Comparison of ENCODE assay signal across 8 cellular contexts in the genomic region with DNA sequence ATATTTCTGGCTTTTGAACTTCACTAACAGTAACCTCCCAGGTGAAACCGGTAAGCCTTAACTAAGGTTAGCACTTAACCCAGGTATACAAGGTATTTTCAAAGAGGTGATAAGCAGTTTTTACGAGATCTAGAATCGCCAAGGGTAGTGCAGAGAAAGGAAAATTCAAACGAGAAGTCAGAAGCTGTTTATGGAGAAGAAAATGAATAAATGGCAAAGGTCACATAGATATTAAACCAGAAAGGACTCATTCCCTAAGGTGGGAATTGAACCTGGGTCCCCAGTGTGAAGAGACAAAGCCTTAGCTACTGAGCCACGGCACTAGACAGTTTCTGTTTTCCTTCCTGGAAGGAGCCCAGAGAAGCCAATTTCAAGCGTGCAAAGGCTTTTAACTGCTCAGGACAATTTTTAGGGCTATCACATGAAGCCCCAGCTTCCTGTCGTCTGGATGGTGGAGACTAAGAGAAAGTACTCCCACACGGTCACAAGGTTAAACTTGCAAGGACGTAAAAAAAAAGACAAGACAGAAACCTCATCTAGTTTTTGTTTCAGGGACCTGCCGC. TPM values are rescaled to one million over a fixed set of nuclear protein-coding genes. Genes with fewer than 3 reads are reported as not detected.
DNase-seq lines count a peak whose midpoint lies in the region; ATAC-seq, FAIRE-seq and TF ChIP-seq lines count a peak whose summit lies in the region.

No MANE protein-coding gene starts in this region.

- peak; percentile 49 for FAIRE-seq in K562 (lab: Jason Lieb, UNC)

- no peak for TF ChIP-seq CTCF in K562 (IDR thresholded peaks at IDR 0.05 in 2 of 3, conservative IDR thresholded peaks at IDR 0.05 in 1 of 3; ENCODE audit: insufficient read depth in 2 of 3, low read depth in 1 of 3, low read length in 3 of 3)

- no peaks in the 10 kb centered on the region for H3K27me3 ChIP-seq in K562 (ENCODE audit: control insufficient read depth in 2 of 2, insufficient read depth in 2 of 2, low read length in 2 of 2)

- 9% methylated on average over 10 of the region's 10 CpGs for WGBS in K562 (ENCODE audit: insufficient coverage, low coverage, missing lambda C conversion rate)

- H3K79me2 ChIP-seq in K562 (ENCODE audit: control insufficient read depth, insufficient read depth, low read length): 0 out of 3 replicates have a peak, but pooled peaks cover under 1% of the 10 kb centered on the region

- no peak for TF ChIP-seq POLR2A in K562 (conservative IDR thresholded peaks at IDR 0.05)

- in situ Hi-C loops in K562 (cut with MboI): no loop called here

- H2AFZ ChIP-seq in K562 (ENCODE audit: low read depth, low read length): peak overlapping the region; percentile 1; the same call in 1 of the 2 replicates

- no peak overlapping the region for H3K9ac ChIP-seq in K562 (ENCODE audit: insufficient read depth in 1 of 2, low read depth in 2 of 2, low read length in 2 of 2)

- H3K27ac ChIP-seq in K562 (ENCODE audit: extremely low read depth, low read depth, low read length): peak overlapping the region; percentile 34; the same call in 1 of the 3 replicates

- TF ChIP-seq EP300 in K562 (IDR thresholded peaks at IDR 0.05; ENCODE audit: low read length): peak; percentile 36; the same call in 1 of the 2 replicates

- ATAC-seq in K562 (peak; percentile 41), GM21786 (IDR thresholded peaks at IDR 0.05; ENCODE audit: unreplicated experiment) (no peak)

- H3K9me1 ChIP-seq in K562 (ENCODE audit: control insufficient read depth, insufficient read depth, low read length): no peaks in the 10 kb centered on the region

- peaks cover 21 to 25% of the 10 kb centered on the region in 2 experiments for H3K4me1 ChIP-seq in K562 (replicated peaks in 1 of 2; ENCODE audit: control insufficient read depth in 2 of 2, insufficient read depth in 2 of 2, low read length in 2 of 2)

- CTCF ChIA-PET in K562 (lab: Yijun Ruan, JAX; ENCODE audit: low intra/inter-chr PET ratio): interaction anchor here (0.6 kb wide), 2 partner anchors 54 to 121 kb away, joined by 3 to 4 read pairs; no protein-coding TSS in a partner anchor

- no peaks in the 10 kb centered on the region for H3K36me3 ChIP-seq in K562 (ENCODE audit: control insufficient read depth, insufficient read depth, low read length)

- BruUV-seq in K562 (replicated peaks; lab: Mats Ljungman, UMichigan): no TSS peak

- H3K9me3 ChIP-seq in K562 (replicated peaks; ENCODE audit: control insufficient read depth, insufficient read depth, low read depth, low read length): peaks cover 3% of the 10 kb centered on the region; the same call in 1 of the 2 replicates

- no peak for TF ChIP-seq RAD21 in K562 (CRISPR knock-in tag; conservative IDR thresholded peaks at IDR 0.05 in 1 of 2, IDR thresholded peaks at IDR 0.05 in 1 of 2)

- POLR2A ChIA-PET in K562 (lab: Yijun Ruan, JAX): interaction anchor here (0.7 kb wide), 1 partner anchor 455 kb away, joined by 3 read pairs; no protein-coding TSS in a partner anchor

- intact Hi-C loops in K562 (cut with micrococcal nuclease): loop anchor here (10.0 kb wide), 1 partner anchor 409 kb away; no protein-coding TSS in a partner anchor

- H3K4me3 ChIP-seq in K562: no peak overlapping the region

- H3K4me2 ChIP-seq in K562 (ENCODE audit: insufficient read depth, low read length): peak overlapping the region; percentile 29

- no peaks in the 10 kb centered on the region for H4K20me1 ChIP-seq in K562 (replicated peaks; ENCODE audit: control insufficient read depth, insufficient read depth, low read length)

- peak; percentile 76 for DNase-seq in COLO829 (ENCODE audit: low spot score)
- DNase-seq in OCI-M2 (lab: John Stamatoyannopoulos, UW; ENCODE audit: unreplicated experiment): peak; percentile 6
- DNase-seq in K562 (ENCODE audit: extremely low read depth in 1 of 4, low spot score in 3 of 4): peak in 3 of 4 experiments; percentile 20 to 80 (median 32)
- peak; percentile 78 for DNase-seq in pons (ENCODE audit: low spot score)
- no peak for DNase-seq in DMS79 (lab: John Stamatoyannopoulos, UW)
- no peak for DNase-seq in NOMO-1 treated with dmso at 0.1 percent for 144 hours (lab: John Stamatoyannopoulos, UW; ENCODE audit: unreplicated experiment)
- DNase-seq in occipital lobe (lab: John Stamatoyannopoulos, UW): no peak

RNA-seq across cellular contexts. Expression of gene C1QTNF6, which starts 5.7 kb away (rescaled TPM):
- total RNA-seq in K562 (2011; cell fraction: chromatin; rRNA removed; ENCODE audit: low replicate concordance): 4.0 and 6.2 TPM in 2 replicates
- total RNA-seq in K562 (2011; cell fraction: nucleolus; rRNA removed): 4.3 and 4.5 TPM in 2 replicates
- 4.8 and 5.4 TPM in 2 replicates for total RNA-seq in K562 (2011; cell fraction: nucleoplasm; rRNA removed)
- total RNA-seq in K562 (2014; rRNA removed) (0.18 and 0.41 TPM in 2 replicates), K562 (2014; rRNA removed; fragmentation: Illumina TruSeq; extraction: Trizol) (0.54 and 0.55 TPM in 2 replicates), K562 (2015; rRNA removed; fragmentation: Illumina TruSeq; extraction: Trizol) (0.40 and 0.53 TPM in 2 replicates), K562 (2021) (0.75 and 0.81 TPM in 2 replicates), occipital lobe (5.3 TPM)
- polyA plus RNA-seq in K562 (2011; rRNA removed) (0.92 and 1.6 TPM in 2 replicates), K562 (2014; fragmentation: Illumina TruSeq; extraction: Trizol) (0.68 and 1.1 TPM in 2 replicates), K562 (2014; fragmentation: Nextera tagmentation; extraction: Ambion mirVana) (under 1 TPM; 0.20 to 0.21 TPM), K562 (2014; rRNA removed) (0.70 and 0.91 TPM in 2 replicates)
- polyA plus RNA-seq in K562 (2011; cell fraction: cytosol; rRNA removed): 0.52 and 0.83 TPM in 2 replicates
- polyA plus RNA-seq in K562 (2011; cell fraction: nucleus; rRNA removed): 7.9 and 8.6 TPM in 2 replicates
- polyA plus RNA-seq in K562 (2012): 0.60 and 4.1 TPM in 2 replicates
- polyA minus RNA-seq in K562 (2011; rRNA and poly(A)+ RNA removed): 1.9 and 2.3 TPM in 2 replicates
- 0.67 and 1.4 TPM in 2 replicates for polyA minus RNA-seq in K562 (2011; cell fraction: cytosol; rRNA and poly(A)+ RNA removed)
- polyA minus RNA-seq in K562 (2011; cell fraction: nucleus; rRNA and poly(A)+ RNA removed): 6.1 and 9.6 TPM in 2 replicates

RNA-seq across cellular contexts. Expression of gene SSTR3, which starts 18.6 kb away (rescaled TPM):
- 0.07 TPM in 1 of 2 replicates, not detected in the other for total RNA-seq in K562 (2011; cell fraction: chromatin; rRNA removed; ENCODE audit: low replicate concordance)
- total RNA-seq in K562 (2011; cell fraction: nucleolus; rRNA removed): not detected in 2 replicates
- 0.07 TPM in 1 of 2 replicates, not detected in the other for total RNA-seq in K562 (2011; cell fraction: nucleoplasm; rRNA removed)
- total RNA-seq in K562 (2014; rRNA removed) (not detected in 2 replicates), K562 (2014; rRNA removed; fragmentation: Illumina TruSeq; extraction: Trizol) (not detected in 2 replicates), K562 (2015; rRNA removed; fragmentation: Illumina TruSeq; extraction: Trizol) (not detected in 2 replicates), K562 (2021) (not detected in 2 replicates), occipital lobe (not detected)
- polyA plus RNA-seq in K562 (2011; rRNA removed) (0.03 TPM in 1 of 2 replicates, not detected in the other), K562 (2014; fragmentation: Illumina TruSeq; extraction: Trizol) (not detected in 2 replicates), K562 (2014; fragmentation: Nextera tagmentation; extraction: Ambion mirVana) (not detected), K562 (2014; rRNA removed) (not detected in 2 replicates)
- 0.01 and 0.03 TPM in 2 replicates for polyA plus RNA-seq in K562 (2011; cell fraction: cytosol; rRNA removed)
- polyA plus RNA-seq in K562 (2011; cell fraction: nucleus; rRNA removed): 0.09 TPM in 1 of 2 replicates, not detected in the other
- polyA plus RNA-seq in K562 (2012): 0.01 TPM in 1 of 2 replicates, not detected in the other
- not detected in 2 replicates for polyA minus RNA-seq in K562 (2011; rRNA and poly(A)+ RNA removed)
- not detected in 2 replicates for polyA minus RNA-seq in K562 (2011; cell fraction: cytosol; rRNA and poly(A)+ RNA removed)
- not detected in 2 replicates for polyA minus RNA-seq in K562 (2011; cell fraction: nucleus; rRNA and poly(A)+ RNA removed)

RNA-seq across cellular contexts. Expression of gene IL2RB, which starts 44.0 kb away (rescaled TPM):
- 0.09 and 0.74 TPM in 2 replicates for total RNA-seq in K562 (2011; cell fraction: chromatin; rRNA removed; ENCODE audit: low replicate concordance)
- total RNA-seq in K562 (2011; cell fraction: nucleolus; rRNA removed): 0.33 and 0.39 TPM in 2 replicates
- 0.29 and 1.6 TPM in 2 replicates for total RNA-seq in K562 (2011; cell fraction: nucleoplasm; rRNA removed)
- total RNA-seq in K562 (2014; rRNA removed) (0.45 TPM in 1 of 2 replicates, not detected in the other), K562 (2014; rRNA removed; fragmentation: Illumina TruSeq; extraction: Trizol) (0.10 and 0.11 TPM in 2 replicates), K562 (2015; rRNA removed; fragmentation: Illumina TruSeq; extraction: Trizol) (0.07 and 0.23 TPM in 2 replicates), K562 (2021) (0.75 and 0.78 TPM in 2 replicates), occipital lobe (not detected)
- polyA plus RNA-seq in K562 (2011; rRNA removed) (0.22 and 0.24 TPM in 2 replicates), K562 (2014; fragmentation: Illumina TruSeq; extraction: Trizol) (0.54 and 0.66 TPM in 2 replicates), K562 (2014; fragmentation: Nextera tagmentation; extraction: Ambion mirVana) (under 1 TPM; 0.03 TPM), K562 (2014; rRNA removed) (0.28 and 0.54 TPM in 2 replicates)
- polyA plus RNA-seq in K562 (2011; cell fraction: cytosol; rRNA removed): 0.07 and 0.19 TPM in 2 replicates
- 0.41 TPM in 1 of 2 replicates, not detected in the other for polyA plus RNA-seq in K562 (2011; cell fraction: nucleus; rRNA removed)
- 1.1 and 9.5 TPM in 2 replicates for polyA plus RNA-seq in K562 (2012)
- polyA minus RNA-seq in K562 (2011; rRNA and poly(A)+ RNA removed): 0.03 and 0.04 TPM in 2 replicates
- polyA minus RNA-seq in K562 (2011; cell fraction: cytosol; rRNA and poly(A)+ RNA removed): not detected in 2 replicates
- polyA minus RNA-seq in K562 (2011; cell fraction: nucleus; rRNA and poly(A)+ RNA removed): 0.13 TPM in 1 of 2 replicates, not detected in the other

RNA-seq across cellular contexts. Expression of gene RAC2, which starts 50.4 kb away (rescaled TPM):
- 47.8 and 143 TPM in 2 replicates for total RNA-seq in K562 (2011; cell fraction: chromatin; rRNA removed; ENCODE audit: low replicate concordance)
- 99.9 and 118 TPM in 2 replicates for total RNA-seq in K562 (2011; cell fraction: nucleolus; rRNA removed)
- total RNA-seq in K562 (2011; cell fraction: nucleoplasm; rRNA removed): 74.1 and 109 TPM in 2 replicates
- 40.4 and 59.3 TPM in 2 replicates for total RNA-seq in K562 (2014; rRNA removed)
- 18.6 and 22.7 TPM in 2 replicates for total RNA-seq in K562 (2014; rRNA removed; fragmentation: Illumina TruSeq; extraction: Trizol)
- total RNA-seq in K562 (2015; rRNA removed; fragmentation: Illumina TruSeq; extraction: Trizol): 45.1 and 50.1 TPM in 2 replicates
- total RNA-seq in K562 (2021): 82.8 and 95.3 TPM in 2 replicates
- polyA plus RNA-seq in K562 (2011; rRNA removed): 43.3 and 102 TPM in 2 replicates
- 74.7 and 120 TPM in 2 replicates for polyA plus RNA-seq in K562 (2011; cell fraction: cytosol; rRNA removed)
- 95.0 and 171 TPM in 2 replicates for polyA plus RNA-seq in K562 (2011; cell fraction: nucleus; rRNA removed)
- polyA plus RNA-seq in K562 (2012): 151 and 373 TPM in 2 replicates
- 103 and 132 TPM in 2 replicates for polyA plus RNA-seq in K562 (2014; fragmentation: Illumina TruSeq; extraction: Trizol)
- 10 to 100 TPM; 25.4 to 26.8 TPM for polyA plus RNA-seq in K562 (2014; fragmentation: Nextera tagmentation; extraction: Ambion mirVana)
- polyA plus RNA-seq in K562 (2014; rRNA removed): 49.1 and 51.0 TPM in 2 replicates
- polyA minus RNA-seq in K562 (2011; rRNA and poly(A)+ RNA removed): 25.1 and 30.5 TPM in 2 replicates
- 62.2 and 68.9 TPM in 2 replicates for polyA minus RNA-seq in K562 (2011; cell fraction: cytosol; rRNA and poly(A)+ RNA removed)
- polyA minus RNA-seq in K562 (2011; cell fraction: nucleus; rRNA and poly(A)+ RNA removed): 69.4 and 73.9 TPM in 2 replicates
- total RNA-seq in occipital lobe: not detected

Comparison
In these comparisons a context has a peak if more than half of its experiments do, and no peak if none do; other contexts are left out.
1. DNase-seq: peak in COLO829 (single experiment), OCI-M2 (single experiment), K562 (3 of 4) and pons (single experiment); none in DMS79 (single experiment), NOMO-1 treated with dmso at 0.1 percent for 144 hours (single experiment) and occipital lobe (single experiment).